32 cellular contexts compared by ENCODE assay signal in the genomic region with DNA sequence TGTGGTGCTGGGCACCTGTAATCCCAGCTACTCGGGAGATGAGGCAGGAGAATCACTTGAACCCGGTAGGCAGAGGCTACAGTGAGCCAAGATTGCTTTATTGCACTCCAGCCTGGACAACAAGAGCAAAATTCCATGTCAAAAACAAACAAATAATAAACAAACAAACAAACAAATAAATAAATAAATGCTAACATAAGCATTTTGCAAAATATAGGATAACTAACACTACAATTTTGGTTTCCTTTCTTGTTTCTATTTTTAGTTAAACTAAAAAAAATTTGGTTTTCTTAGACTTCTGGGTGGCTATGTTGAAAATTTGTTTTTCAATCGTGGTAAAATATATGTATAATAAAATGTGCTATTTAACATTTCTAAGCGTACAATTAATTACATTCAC.
"Had no signal": no experiment of that assay in that cellular context is flagged by ENCODE, and none has a peak within 500 bp of the region (broad histone marks: within the 10 kb centered on the region; RNA-seq: fewer than 3 reads in every experiment).

No MANE protein-coding gene starts in this region.

- FAIRE-seq: colon had no signal

- ATAC-seq: activated CD4-positive, alpha-beta T cell treated with anti-CD3 and anti-CD28 coated beads for 36 hours; activated CD8-positive, alpha-beta memory T cell treated with anti-CD3 and anti-CD28 coated beads, Interleukin-2, amount 10 ng/mL, durations not matched to agents 7 days and 5 days; activated CD8-positive, alpha-beta T cell treated with anti-CD3 and anti-CD28 coated beads, Interleukin-2, amount 10 ng/mL, durations not matched to agents 7 days and 5 days; activated naive CD8-positive, alpha-beta T cell treated with anti-CD3 and anti-CD28 coated beads, Interleukin-2, amount 50 U/mL, for 24 hours; foreskin keratinocyte; gastrocnemius medialis; heart left ventricle; T-helper 17 cell had no signal

- DNase-seq: activated CD4-positive, alpha-beta memory T cell treated with anti-CD3 and anti-CD28 coated beads for 36 hours; activated CD4-positive, alpha-beta T cell treated with anti-CD3 and anti-CD28 coated beads for 36 hours; activated CD4-positive, alpha-beta T cell treated with anti-CD3 and anti-CD28 coated beads, Interleukin-2, amount 10 ng/mL, durations not matched to agents 24 days and 14 days; activated CD4-positive, CD25-positive, alpha-beta regulatory T cell; activated CD4-positive, CD25-positive, alpha-beta regulatory T cell treated with anti-CD3 and anti-CD28 coated beads, Interleukin-2, amount 50 U/mL, for 72 hours; activated CD8-positive, alpha-beta memory T cell treated with anti-CD3 and anti-CD28 coated beads, Interleukin-2, amount 10 ng/mL, durations not matched to agents 7 days and 5 days; activated CD8-positive, alpha-beta memory T cell treated with anti-CD3 and anti-CD28 coated beads, Interleukin-2, amount 50 U/mL, for 4 hours; activated CD8-positive, alpha-beta T cell treated with anti-CD3 and anti-CD28 coated beads, Interleukin-2, amount 10 ng/mL, durations not matched to agents 7 days and 5 days; activated effector memory CD4-positive, alpha-beta T cell treated with anti-CD3 and anti-CD28 coated beads, Interleukin-2, amount 50 U/mL, for 16 hours; activated naive CD4-positive, alpha-beta T cell treated with anti-CD3 and anti-CD28 coated beads for 36 hours; activated naive CD8-positive, alpha-beta T cell treated with anti-CD3 and anti-CD28 coated beads for 36 hours; activated naive CD8-positive, alpha-beta T cell treated with anti-CD3 and anti-CD28 coated beads, Interleukin-2, amount 50 U/mL, for 24 hours; activated T-cell treated with anti-CD3 and anti-CD28 coated beads, Interleukin-2, amount 50 U/mL, for 1 hour; activated T-cell treated with anti-CD3 and anti-CD28 coated beads, Interleukin-2, amount 50 U/mL, for 48 hours; adrenal gland; cortex of kidney; dermis blood vessel endothelial cell; effector CD4-positive, alpha-beta T cell; endodermal cell; erythroblast; foreskin keratinocyte; gastrocnemius medialis; glutamatergic neuron; heart left ventricle; T-helper 1 cell; T-helper 17 cell had no signal

- H3K27me3 Mint-ChIP-seq: activated CD4-positive, alpha-beta T cell treated with anti-CD3 and anti-CD28 coated beads for 36 hours; activated CD4-positive, alpha-beta T cell treated with anti-CD3 and anti-CD28 coated beads, Interleukin-2, amount 10 ng/mL, durations not matched to agents 24 days and 14 days; activated CD8-positive, alpha-beta memory T cell treated with anti-CD3 and anti-CD28 coated beads, Interleukin-2, amount 10 ng/mL, durations not matched to agents 7 days and 5 days; activated naive CD4-positive, alpha-beta T cell treated with anti-CD3 and anti-CD28 coated beads, Interleukin-2, amount 50 U/mL, for 24 hours had no signal

- H3K4me1 ChIP-seq: adrenal gland, ascending aorta, foreskin keratinocyte, gastrocnemius medialis, heart left ventricle had no signal

- H3K27ac ChIP-seq: adrenal gland, ascending aorta, esophagus muscularis mucosa, foreskin keratinocyte, gastrocnemius medialis, heart left ventricle had no signal

- H3K4me3 Mint-ChIP-seq: activated CD4-positive, alpha-beta memory T cell treated with anti-CD3 and anti-CD28 coated beads for 36 hours; activated CD4-positive, alpha-beta T cell treated with anti-CD3 and anti-CD28 coated beads for 36 hours; activated CD4-positive, alpha-beta T cell treated with anti-CD3 and anti-CD28 coated beads, Interleukin-2, amount 10 ng/mL, durations not matched to agents 24 days and 14 days; activated CD8-positive, alpha-beta memory T cell treated with anti-CD3 and anti-CD28 coated beads, Interleukin-2, amount 10 ng/mL, durations not matched to agents 7 days and 5 days; activated CD8-positive, alpha-beta T cell treated with anti-CD3 and anti-CD28 coated beads, Interleukin-2, amount 10 ng/mL, durations not matched to agents 7 days and 5 days; activated naive CD4-positive, alpha-beta T cell treated with anti-CD3 and anti-CD28 coated beads for 36 hours; activated naive CD4-positive, alpha-beta T cell treated with anti-CD3 and anti-CD28 coated beads, Interleukin-2, amount 50 U/mL, for 24 hours; activated naive CD8-positive, alpha-beta T cell treated with anti-CD3 and anti-CD28 coated beads for 36 hours; activated naive CD8-positive, alpha-beta T cell treated with anti-CD3 and anti-CD28 coated beads, Interleukin-2, amount 50 U/mL, for 24 hours; activated T-helper 1 cell treated with anti-CD3 and anti-CD28 coated beads, Interleukin-12 subunit alpha, Interleukin-12 subunit beta, Interleukin-2, Interleukin-4 antibody, amounts not matched to agents 30 ng/mL and 10 ng/mL and 1 ng/mL, durations not matched to agents 14 hours and 24 hours and 36 hours; endodermal cell; T-helper 17 cell had no signal

- H3K36me3 Mint-ChIP-seq: activated CD4-positive, alpha-beta memory T cell treated with anti-CD3 and anti-CD28 coated beads for 36 hours; activated CD8-positive, alpha-beta memory T cell treated with anti-CD3 and anti-CD28 coated beads, Interleukin-2, amount 10 ng/mL, durations not matched to agents 7 days and 5 days; activated naive CD4-positive, alpha-beta T cell treated with anti-CD3 and anti-CD28 coated beads, Interleukin-2, amount 50 U/mL, for 24 hours; activated naive CD8-positive, alpha-beta T cell treated with anti-CD3 and anti-CD28 coated beads for 36 hours had no signal

- H3K4me1 Mint-ChIP-seq: activated CD4-positive, alpha-beta T cell treated with anti-CD3 and anti-CD28 coated beads for 36 hours; activated CD4-positive, alpha-beta T cell treated with anti-CD3 and anti-CD28 coated beads, Interleukin-2, amount 10 ng/mL, durations not matched to agents 24 days and 14 days; activated CD8-positive, alpha-beta memory T cell treated with anti-CD3 and anti-CD28 coated beads, Interleukin-2, amount 10 ng/mL, durations not matched to agents 7 days and 5 days; activated naive CD4-positive, alpha-beta T cell treated with anti-CD3 and anti-CD28 coated beads, Interleukin-2, amount 50 U/mL, for 24 hours; activated naive CD8-positive, alpha-beta T cell treated with anti-CD3 and anti-CD28 coated beads for 36 hours; activated naive CD8-positive, alpha-beta T cell treated with anti-CD3 and anti-CD28 coated beads, Interleukin-2, amount 50 U/mL, for 24 hours; endodermal cell; T-helper 17 cell had no signal

- H3K27ac Mint-ChIP-seq: activated CD4-positive, alpha-beta memory T cell treated with anti-CD3 and anti-CD28 coated beads for 36 hours; activated CD4-positive, alpha-beta T cell treated with anti-CD3 and anti-CD28 coated beads for 36 hours; activated CD4-positive, alpha-beta T cell treated with anti-CD3 and anti-CD28 coated beads, Interleukin-2, amount 10 ng/mL, durations not matched to agents 24 days and 14 days; activated CD8-positive, alpha-beta memory T cell treated with anti-CD3 and anti-CD28 coated beads, Interleukin-2, amount 10 ng/mL, durations not matched to agents 7 days and 5 days; activated CD8-positive, alpha-beta T cell treated with anti-CD3 and anti-CD28 coated beads, Interleukin-2, amount 10 ng/mL, durations not matched to agents 7 days and 5 days; activated naive CD4-positive, alpha-beta T cell treated with anti-CD3 and anti-CD28 coated beads for 36 hours; activated naive CD4-positive, alpha-beta T cell treated with anti-CD3 and anti-CD28 coated beads, Interleukin-2, amount 50 U/mL, for 24 hours; activated naive CD8-positive, alpha-beta T cell treated with anti-CD3 and anti-CD28 coated beads for 36 hours; activated naive CD8-positive, alpha-beta T cell treated with anti-CD3 and anti-CD28 coated beads, Interleukin-2, amount 50 U/mL, for 24 hours; activated T-helper 1 cell treated with anti-CD3 and anti-CD28 coated beads, Interleukin-12 subunit alpha, Interleukin-12 subunit beta, Interleukin-2, Interleukin-4 antibody, amounts not matched to agents 30 ng/mL and 10 ng/mL and 1 ng/mL, durations not matched to agents 14 hours and 24 hours and 36 hours; activated T-helper 2 cell treated with anti-CD3 and anti-CD28 coated beads, Interferon-gamma antibody, Interleukin-2, Interleukin-4, amounts not matched to agents 10 μg/mL and 5 μg/mL and 100 μg/mL, durations not matched to agents 14 hours and 24 hours and 36 hours; endodermal cell; T-helper 17 cell had no signal

- H3K9me3 Mint-ChIP-seq: activated CD4-positive, alpha-beta memory T cell treated with anti-CD3 and anti-CD28 coated beads for 36 hours; activated CD4-positive, alpha-beta T cell treated with anti-CD3 and anti-CD28 coated beads, Interleukin-2, amount 10 ng/mL, durations not matched to agents 24 days and 14 days; activated naive CD4-positive, alpha-beta T cell treated with anti-CD3 and anti-CD28 coated beads for 36 hours; activated naive CD4-positive, alpha-beta T cell treated with anti-CD3 and anti-CD28 coated beads, Interleukin-2, amount 50 U/mL, for 24 hours; activated naive CD8-positive, alpha-beta T cell treated with anti-CD3 and anti-CD28 coated beads, Interleukin-2, amount 50 U/mL, for 24 hours; activated T-helper 1 cell treated with anti-CD3 and anti-CD28 coated beads, Interleukin-12 subunit alpha, Interleukin-12 subunit beta, Interleukin-2, Interleukin-4 antibody, amounts not matched to agents 30 ng/mL and 10 ng/mL and 1 ng/mL, durations not matched to agents 14 hours and 24 hours and 36 hours; activated T-helper 2 cell treated with anti-CD3 and anti-CD28 coated beads, Interferon-gamma antibody, Interleukin-2, Interleukin-4, amounts not matched to agents 10 μg/mL and 5 μg/mL and 100 μg/mL, durations not matched to agents 14 hours and 24 hours and 36 hours; endodermal cell had no signal

- H3K9me3 ChIP-seq: adrenal gland, ascending aorta, esophagus muscularis mucosa, gastrocnemius medialis, heart left ventricle had no signal

- H3K36me3 ChIP-seq: adrenal gland, ascending aorta, esophagus muscularis mucosa, gastrocnemius medialis, heart left ventricle had no signal

- H3K27me3 ChIP-seq: adrenal gland, ascending aorta, esophagus muscularis mucosa, foreskin keratinocyte had no signal
